ENCODE assay signal across 8 cellular contexts in the genomic region with DNA sequence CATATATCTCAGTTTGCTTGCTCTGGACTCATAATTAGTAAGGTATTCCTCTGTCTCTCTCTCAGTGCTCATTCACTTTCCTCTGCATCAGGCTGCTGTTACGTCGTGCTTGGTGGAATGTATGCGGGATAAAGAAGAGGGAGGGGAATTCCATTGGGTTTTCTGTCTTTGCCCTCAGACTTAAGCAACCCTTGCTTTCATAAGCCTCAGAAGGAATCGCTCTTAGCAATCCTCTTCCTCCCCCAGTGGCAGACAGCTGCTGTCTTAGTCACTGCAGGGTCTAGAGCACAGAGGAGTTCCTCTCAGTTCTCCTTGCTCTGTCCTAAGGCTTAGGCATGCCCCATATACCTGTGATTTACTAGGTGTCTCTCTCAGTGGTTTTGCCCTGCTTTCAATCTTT. TPM values are rescaled to one million over a fixed set of nuclear protein-coding genes. Genes with fewer than 3 reads are reported as not detected.
DNase-seq lines count a peak whose midpoint lies in the region; ATAC-seq and TF ChIP-seq lines count a peak whose summit lies in the region.

No MANE protein-coding gene starts in this region.

- no peaks in the 10 kb centered on the region for H3K9me3 ChIP-seq in WERI-Rb-1 (ENCODE audit: severe bottlenecking)
- H3K9me3 ChIP-seq in HAP-1 = no peaks in the 10 kb centered on the region

- ATAC-seq in HG03097 (IDR thresholded peaks at IDR 0.05; ENCODE audit: low FRiP score, unreplicated experiment) = peak; percentile 98

- H3K27ac ChIP-seq in ACC112 (ENCODE audit: low read depth, low read length) = peak overlapping the region; percentile 38; the same call in 1 of the 2 replicates
- H3K27ac ChIP-seq in WERI-Rb-1 = no peak overlapping the region

- no peak overlapping the region for H3K27ac Mint-ChIP-seq in Calu3 (ENCODE audit: unreplicated experiment)

- H3K27me3 ChIP-seq in ACC112 (ENCODE audit: insufficient read depth, low read length) = no peaks in the 10 kb centered on the region
- no peaks in the 10 kb centered on the region for H3K27me3 ChIP-seq in WERI-Rb-1 (ENCODE audit: insufficient read depth, low read depth, severe bottlenecking)
- no peaks in the 10 kb centered on the region for H3K27me3 ChIP-seq in HAP-1 (ENCODE audit: low read depth)

- BruUV-seq in Calu3 (replicated peaks; lab: Mats Ljungman, UMichigan) = no TSS peak

- H3K36me3 Mint-ChIP-seq in Calu3 (ENCODE audit: insufficient read depth, unreplicated experiment) = no peaks in the 10 kb centered on the region

- no peaks in the 10 kb centered on the region for H3K79me2 ChIP-seq in ACC112 (ENCODE audit: control insufficient read depth, insufficient read depth, low read length, unreplicated experiment)

- intact Hi-C loops in Calu3 (cut with micrococcal nuclease; ENCODE audit: unreplicated experiment) = no loop called here

- peak; percentile 11 for DNase-seq in GM19240 (ENCODE audit: insufficient read length, low spot score)
- DNase-seq in dedifferentiated amniotic fluid mesenchymal stem cell (ENCODE audit: extremely low spot score) = peak; percentile 90
- DNase-seq in WERI-Rb-1 = no peak
- DNase-seq in NCI-H1092 treated with DMSO at 0.1 percent for 48 hours (lab: John Stamatoyannopoulos, UW) = no peak
- DNase-seq in Calu3 = no peak
- no peak for DNase-seq in HAP-1 (ENCODE audit: low spot score in 2 of 2)

- in situ Hi-C loops in HAP-1 (cut with MboI; ENCODE audit: low sequenced_read_pairs) = no loop called here

- H3K4me3 ChIP-seq in ACC112 (ENCODE audit: low read depth, low read length) (no peak overlapping the region), WERI-Rb-1 (ENCODE audit: low read depth, low read length) (no peak overlapping the region), HAP-1 (no peak overlapping the region)

- H3K4me1 Mint-ChIP-seq in Calu3 (ENCODE audit: low read depth, unreplicated experiment) = no peaks in the 10 kb centered on the region

- H3K9me3 Mint-ChIP-seq in Calu3 (ENCODE audit: low read depth, unreplicated experiment) = no peaks in the 10 kb centered on the region

- CTCF ChIA-PET in Calu3 (lab: Charles Lee) = no interaction called here

- H3K4me3 Mint-ChIP-seq in Calu3 (ENCODE audit: low read depth, unreplicated experiment) = no peak overlapping the region

- H3K4me1 ChIP-seq in ACC112 (ENCODE audit: control insufficient read depth, insufficient read depth, low read length, unreplicated experiment) (peaks cover 5% of the 10 kb centered on the region), HAP-1 (peaks cover 1% of the 10 kb centered on the region; the same call in 1 of the 2 replicates)

- no peaks in the 10 kb centered on the region for H3K27me3 Mint-ChIP-seq in Calu3 (ENCODE audit: unreplicated experiment)

- H3K36me3 ChIP-seq in ACC112 (ENCODE audit: insufficient read depth, low read length) (no peaks in the 10 kb centered on the region), WERI-Rb-1 (no peaks in the 10 kb centered on the region), HAP-1 (replicated peaks) (no peaks in the 10 kb centered on the region)

- no peak overlapping the region for H2AFZ ChIP-seq in ACC112 (ENCODE audit: low read length, unreplicated experiment)

- TF ChIP-seq CTCF in WERI-Rb-1 (IDR thresholded peaks at IDR 0.05; ENCODE audit: low read depth, low read length) (no peak), Calu3 (IDR thresholded peaks at IDR 0.05; ENCODE audit: unreplicated experiment) (no peak)

RNA-seq across cellular contexts. Expression of a gene that starts 19.1 kb away (rescaled TPM):
- total RNA-seq in Calu3 (2022) = not detected in 2 replicates

RNA-seq across cellular contexts. Expression of a gene that starts 52.2 kb away (rescaled TPM):
- 16.2 and 16.5 TPM in 2 replicates for total RNA-seq in Calu3 (2022)

Comparison
In these comparisons a context has a peak if more than half of its experiments do, and no peak if none do; other contexts are left out.
1. DNase-seq: peak in GM19240 (single experiment) and dedifferentiated amniotic fluid mesenchymal stem cell (single experiment); none in WERI-Rb-1 (single experiment), NCI-H1092 treated with DMSO at 0.1 percent for 48 hours (single experiment), Calu3 (single experiment) and HAP-1 (0 of 2).